22 cellular contexts compared by ENCODE assay signal in genomic region chr18:58280159-58280540, GRCh38.
DNase-seq lines count a peak whose midpoint lies in the region; ATAC-seq, FAIRE-seq and TF ChIP-seq lines count a peak whose summit lies in the region.
"Had no signal": no experiment of that assay in that cellular context is flagged by ENCODE, and none has a peak within 500 bp of the region (broad histone marks: within the 10 kb centered on the region; RNA-seq: fewer than 3 reads in every experiment).

No MANE protein-coding gene starts in this region.

- H3K4me3 ChIP-seq in right atrium auricular region (no peak overlapping the region), aorta (ENCODE audit: low read length in 2 of 2) (no peak overlapping the region)
- H3K4me3 ChIP-seq: BLaER1, GM12878 had no signal

- peaks cover 14% of the 10 kb centered on the region for H3K36me3 Mint-ChIP-seq in progenitor cell of endocrine pancreas (ENCODE audit: insufficient read depth)
- H3K36me3 Mint-ChIP-seq: CD8-positive, alpha-beta memory T cell had no signal

- H3K27me3 ChIP-seq in right atrium auricular region (no peaks in the 10 kb centered on the region), aorta (ENCODE audit: control insufficient read depth in 1 of 2, insufficient read depth in 2 of 2, low read length in 1 of 2) (no peaks in the 10 kb centered on the region)
- H3K27me3 ChIP-seq: BLaER1 had no signal

- peak overlapping the region in 1 of 2 donors; percentile 32 for H3K27ac ChIP-seq in right atrium auricular region
- H3K27ac ChIP-seq in aorta (ENCODE audit: low read depth in 1 of 2, low read length in 2 of 2), result no peak overlapping the region
- H3K27ac ChIP-seq: BLaER1 had no signal

- H3K9me3 ChIP-seq in right atrium auricular region (no peaks in the 10 kb centered on the region), aorta (ENCODE audit: control insufficient read depth, low read length) (no peaks in the 10 kb centered on the region)
- H3K9me3 ChIP-seq: BLaER1 had no signal

- peak overlapping the region; percentile 79 for H3K27ac Mint-ChIP-seq in progenitor cell of endocrine pancreas

- H3K4me1 Mint-ChIP-seq in progenitor cell of endocrine pancreas (ENCODE audit: low read depth), result peaks cover 19% of the 10 kb centered on the region
- H3K4me1 Mint-ChIP-seq: CD8-positive, alpha-beta memory T cell had no signal

- intact Hi-C loops in left cardiac atrium (cut with DNase I) (no loop called here), left colon (cut with DNase I, micrococcal nuclease) (no loop called here), aorta (cut with DNase I) (no loop called here)

- DNase-seq in left cardiac atrium, result no peak
- DNase-seq in right atrium auricular region (ENCODE audit: low spot score), result no peak
- DNase-seq in left colon, result no peak
- DNase-seq in progenitor cell of endocrine pancreas (ENCODE audit: low spot score, unreplicated experiment), result no peak
- no peak for DNase-seq in HuH-7 (ENCODE audit: low spot score)
- no peak for DNase-seq in HTR-8/SVneo (ENCODE audit: insufficient read length, low spot score)
- DNase-seq in activated CD4-positive, alpha-beta T cell treated with anti-CD3 and anti-CD28 coated beads, Interleukin-2, amount 50 U/mL, for 1 hour, result no peak
- no peak for DNase-seq in aorta
- DNase-seq: CD8-positive, alpha-beta memory T cell; DND-41; KG1; NCI-H1436; NCI-H2029 treated with DMSO at 0.1 percent for 48 hours; NCI-H2171 treated with DMSO at 0.1 percent for 48 hours; NCI-H510A; NCI-H774; PC-3 had no signal

- H3K9me3 Mint-ChIP-seq in progenitor cell of endocrine pancreas (ENCODE audit: low read depth), result peaks cover 3% of the 10 kb centered on the region

- H3K27me3 Mint-ChIP-seq in progenitor cell of endocrine pancreas, result no peaks in the 10 kb centered on the region

- FAIRE-seq in HTR-8/SVneo (lab: Jason Lieb, UNC), result no peak
- FAIRE-seq: A204.1, G401.6, GM12878 had no signal

- WGBS in aorta, 2 donors, result 90 to 95% methylated on average over 9 of the region's 9 CpGs

- peaks cover 0 to 30% of the 10 kb centered on the region in 2 donors for H3K4me1 ChIP-seq in right atrium auricular region
- H3K4me1 ChIP-seq in aorta (ENCODE audit: control insufficient read depth in 1 of 2, insufficient read depth in 2 of 2, low read length in 2 of 2), result no peaks in the 10 kb centered on the region
- H3K4me1 ChIP-seq: BLaER1 had no signal

- H3K36me3 ChIP-seq in right atrium auricular region, result no peaks in the 10 kb centered on the region
- H3K36me3 ChIP-seq in aorta (ENCODE audit: control insufficient read depth in 1 of 2, insufficient read depth in 2 of 2, low read length in 1 of 2), result no peaks in the 10 kb centered on the region
- H3K36me3 ChIP-seq: BLaER1 had no signal

- H3K4me3 Mint-ChIP-seq in progenitor cell of endocrine pancreas (ENCODE audit: low read depth), result no peak overlapping the region
- H3K4me3 Mint-ChIP-seq: CD8-positive, alpha-beta memory T cell had no signal

- TF ChIP-seq CTCF in right atrium auricular region (IDR thresholded peaks at IDR 0.05), result no peak
- TF ChIP-seq CTCF in progenitor cell of endocrine pancreas (IDR thresholded peaks at IDR 0.05; ENCODE audit: unreplicated experiment), result no peak

- ATAC-seq in left cardiac atrium (peak; percentile 35 to 86), left colon (peak; percentile 14), aorta (ENCODE audit: low FRiP score) (no peak)
- ATAC-seq: GM12878, HCT116, PC-3 had no signal
